Comparison of ENCODE assay signal across 28 cellular contexts in the genomic region with DNA sequence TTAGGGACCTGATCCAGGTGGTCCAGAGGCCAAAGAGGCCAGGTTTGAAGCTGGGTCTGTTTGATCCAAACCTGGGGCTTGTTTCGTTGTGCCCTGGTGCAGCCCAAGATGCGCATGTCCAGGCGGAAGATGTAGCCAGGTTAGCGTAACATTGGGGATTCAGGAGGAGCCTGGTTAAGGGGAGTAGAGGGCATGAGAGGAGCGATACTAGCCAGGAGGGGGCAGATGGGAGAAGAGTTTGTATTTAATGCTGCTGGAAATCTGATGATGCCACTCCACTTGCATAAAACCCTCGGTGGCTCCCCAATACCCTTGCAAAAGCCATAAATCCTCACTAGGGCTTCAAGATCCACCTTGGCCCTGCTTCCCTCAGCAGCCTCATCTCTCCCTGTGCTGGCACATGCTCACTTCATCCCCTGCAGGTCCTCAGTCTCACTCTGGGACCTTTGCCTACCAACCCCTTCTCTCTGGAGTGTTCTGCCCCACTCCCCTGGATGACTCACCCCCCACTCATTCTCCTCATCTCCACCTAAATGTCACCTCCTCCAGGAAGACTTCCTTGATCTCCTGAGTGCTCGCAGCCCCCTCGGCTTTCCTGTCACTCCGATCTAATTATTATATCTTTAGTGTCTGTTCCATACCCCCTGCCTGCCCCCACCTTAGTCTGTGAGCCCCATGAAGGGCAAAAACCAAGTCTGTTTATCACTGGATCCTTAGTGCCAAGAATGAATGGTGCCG.
A peak's percentile ranks its signal among the peaks of the same experiment; 100 is the strongest.
DNase-seq lines count a peak whose midpoint lies in the region; ATAC-seq, FAIRE-seq and TF ChIP-seq lines count a peak whose summit lies in the region.
"Had no signal": no experiment of that assay in that cellular context is flagged by ENCODE, and none has a peak within 500 bp of the region (broad histone marks: within the 10 kb centered on the region; RNA-seq: fewer than 3 reads in every experiment).

No MANE protein-coding gene starts in this region.

- no peak overlapping the region for H3K18ac ChIP-seq in H9 (ENCODE audit: insufficient read length, low read depth, low read length)

- 0 out of 2 replicates have a peak, but pooled peaks have one; percentile 7 for TF ChIP-seq CTCF in AG04450 (IDR thresholded peaks at IDR 0.05; ENCODE audit: low read depth, low read length)
- TF ChIP-seq CTCF in H9 (conservative IDR thresholded peaks at IDR 0.05) = peak; percentile 54
- TF ChIP-seq CTCF in K562 (IDR thresholded peaks at IDR 0.05 in 2 of 3, conservative IDR thresholded peaks at IDR 0.05 in 1 of 3; ENCODE audit: insufficient read depth in 2 of 3, low read depth in 1 of 3, low read length in 3 of 3) = 0 out of 6 replicates have a peak, but pooled peaks of 1 of the 3 experiments have one; percentile 3

- no peak overlapping the region for H3K56ac ChIP-seq in H9 (ENCODE audit: insufficient read length, low read depth, low read length)

- H3K23me2 ChIP-seq in H9 (ENCODE audit: insufficient read length, low read depth, low read length, poor library complexity, severe bottlenecking) = no peaks in the 10 kb centered on the region

- no peak overlapping the region for H2BK5ac ChIP-seq in H9 (ENCODE audit: insufficient read length, low read length)

- H2BK120ac ChIP-seq in H9 (ENCODE audit: low read depth, low read length, poor library complexity, severe bottlenecking) = no peak overlapping the region

- no peak for FAIRE-seq in K562 (lab: Jason Lieb, UNC)
- FAIRE-seq: astrocyte, endometrium had no signal

- no peak overlapping the region for H3K4me3 Mint-ChIP-seq in H9
- H3K4me3 Mint-ChIP-seq: activated CD4-positive, alpha-beta memory T cell treated with anti-CD3 and anti-CD28 coated beads for 36 hours; activated naive CD4-positive, alpha-beta T cell treated with anti-CD3 and anti-CD28 coated beads for 36 hours; natural killer cell; T-helper 1 cell treated with Interleukin-12 subunit alpha and Interleukin-12 subunit beta and Interleukin-4 antibody, amounts not matched to agents 30 μg/mL and 1 μg/mL, for 36 hours had no signal

- H3K9me3 ChIP-seq in AG04450 (ENCODE audit: control insufficient read depth, insufficient read depth, low read length) (peaks cover 14% of the 10 kb centered on the region), H9 (ENCODE audit: control insufficient read depth, low read depth, low read length) (no peaks in the 10 kb centered on the region), K562 (replicated peaks; ENCODE audit: control insufficient read depth, insufficient read depth, low read depth, low read length) (0 out of 2 replicates have a peak, but pooled peaks cover 2% of the 10 kb centered on the region), iPS-20b (ENCODE audit: insufficient read depth, low read depth, low read length) (peaks cover 7% of the 10 kb centered on the region)
- H3K9me3 ChIP-seq: colonic mucosa, prostate gland had no signal

- H3K4me3 ChIP-seq in AG04450 (ENCODE audit: low read depth, low read length) (no peak overlapping the region), K562 (no peak overlapping the region), iPS-20b (ENCODE audit: low read length) (no peak overlapping the region)
- H3K4me3 ChIP-seq: colonic mucosa, prostate gland, smooth muscle cell had no signal

- H3T11ph ChIP-seq in H9 (ENCODE audit: low read length) = no peak overlapping the region

- peak overlapping the region; percentile 76 for H2BK20ac ChIP-seq in H9 (ENCODE audit: low read depth, low read length, poor library complexity, severe bottlenecking)

- H3K23ac ChIP-seq in H9 (ENCODE audit: insufficient read length, low read depth, low read length) = no peak overlapping the region

- no TSS peak for BruUV-seq in K562 (replicated peaks; lab: Mats Ljungman, UMichigan)

- H3K4me2 ChIP-seq in H9 (ENCODE audit: insufficient read depth, insufficient read length, low read length) = no peak overlapping the region
- no peak overlapping the region for H3K4me2 ChIP-seq in K562 (ENCODE audit: insufficient read depth, low read length)
- H3K4me2 ChIP-seq: smooth muscle cell had no signal

- peak overlapping the region in 2 of 3 experiments; percentile 81 to 82; a peak in 5 of 7 replicates for H3K27ac Mint-ChIP-seq in H9
- H3K27ac Mint-ChIP-seq in activated naive CD4-positive, alpha-beta T cell treated with anti-CD3 and anti-CD28 coated beads, Interleukin-2, amount 50 U/mL, for 72 hours = peak overlapping the region in 1 of 2 donors; percentile 12
- H3K27ac Mint-ChIP-seq: activated CD4-positive, alpha-beta memory T cell treated with anti-CD3 and anti-CD28 coated beads for 36 hours; activated naive CD4-positive, alpha-beta T cell treated with anti-CD3 and anti-CD28 coated beads for 36 hours; natural killer cell; T-helper 1 cell treated with Interleukin-12 subunit alpha and Interleukin-12 subunit beta and Interleukin-4 antibody, amounts not matched to agents 30 μg/mL and 1 μg/mL, for 36 hours had no signal

- no CpG with 5 or more reads among the region's 10 CpGs for WGBS in H9 (ENCODE audit: extremely low coverage, insufficient read length, low lambda C conversion rate)
- 18% methylated on average over 9 of the region's 10 CpGs for WGBS in K562 (ENCODE audit: insufficient coverage, low coverage, missing lambda C conversion rate)

- POLR2A ChIA-PET in AG04450 (lab: Yijun Ruan, JAX) (no interaction called here), K562 (lab: Yijun Ruan, JAX) (no interaction called here)

- H4K8ac ChIP-seq in H9 (replicated peaks; ENCODE audit: insufficient read length, low read depth, low read length) = no peak overlapping the region

- TF ChIP-seq RAD21 in K562 (CRISPR knock-in tag; conservative IDR thresholded peaks at IDR 0.05 in 1 of 2, IDR thresholded peaks at IDR 0.05 in 1 of 2) = no peak

- no peak overlapping the region for H3K14ac ChIP-seq in H9 (ENCODE audit: insufficient read depth, low read length)

- no peaks in the 10 kb centered on the region for H3K27me3 ChIP-seq in AG04450 (ENCODE audit: control insufficient read depth, insufficient read depth, low read length)
- no peaks in the 10 kb centered on the region for H3K27me3 ChIP-seq in H9 (ENCODE audit: insufficient read depth, low read length)
- H3K27me3 ChIP-seq in K562 (ENCODE audit: control insufficient read depth in 2 of 2, insufficient read depth in 2 of 2, low read length in 2 of 2) = no peaks in the 10 kb centered on the region
- no peaks in the 10 kb centered on the region for H3K27me3 ChIP-seq in iPS-20b (ENCODE audit: insufficient read depth, low read length)
- H3K27me3 ChIP-seq: colonic mucosa had no signal

- H4K91ac ChIP-seq in H9 (ENCODE audit: insufficient read length, low read depth, low read length) = no peak overlapping the region

- no peak overlapping the region for H3K4ac ChIP-seq in H9 (ENCODE audit: low read depth, low read length)

- H2BK15ac ChIP-seq in H9 (ENCODE audit: low read depth, low read length) = no peak overlapping the region

- H3K79me1 ChIP-seq in H9 (ENCODE audit: insufficient read depth, low read depth, low read length, poor library complexity, severe bottlenecking) = no peaks in the 10 kb centered on the region

- H3K4me1 ChIP-seq in H9 (ENCODE audit: insufficient read depth, low read length) (peaks cover 18% of the 10 kb centered on the region; the same call in 1 of the 2 replicates), K562 (replicated peaks in 1 of 2; ENCODE audit: control insufficient read depth in 2 of 2, insufficient read depth in 2 of 2, low read length in 2 of 2) (peaks cover 0 to 6% of the 10 kb centered on the region in 2 experiments; a peak in 2 of 5 replicates), iPS-20b (ENCODE audit: insufficient read depth, low read length) (peaks cover 28% of the 10 kb centered on the region)
- H3K4me1 ChIP-seq: colonic mucosa, prostate gland had no signal

- ATAC-seq in K562 = no peak
- no peak for ATAC-seq in activated naive CD4-positive, alpha-beta T cell treated with anti-CD3 and anti-CD28 coated beads, Interleukin-2, amount 50 U/mL, for 72 hours
- ATAC-seq: natural killer cell had no signal

- H3K9me3 Mint-ChIP-seq in H9 = peaks cover 8 to 12% of the 10 kb centered on the region in 2 experiments
- H3K9me3 Mint-ChIP-seq in activated naive CD4-positive, alpha-beta T cell treated with anti-CD3 and anti-CD28 coated beads, Interleukin-2, amount 50 U/mL, for 72 hours = no peaks in the 10 kb centered on the region
- H3K9me3 Mint-ChIP-seq: natural killer cell; T-helper 1 cell treated with Interleukin-12 subunit alpha and Interleukin-12 subunit beta and Interleukin-4 antibody, amounts not matched to agents 30 μg/mL and 1 μg/mL, for 36 hours had no signal

- H3K27me3 Mint-ChIP-seq in H9 (ENCODE audit: low read depth) = peaks cover 3% of the 10 kb centered on the region
- H3K27me3 Mint-ChIP-seq: activated CD4-positive, alpha-beta memory T cell treated with anti-CD3 and anti-CD28 coated beads for 36 hours; CD4-positive, CD25-positive, alpha-beta regulatory T cell had no signal

- no peaks in the 10 kb centered on the region for H3K36me3 ChIP-seq in K562 (ENCODE audit: control insufficient read depth, insufficient read depth, low read length)
- H3K36me3 ChIP-seq in iPS-20b (ENCODE audit: insufficient read depth, low read depth, low read length) = no peaks in the 10 kb centered on the region
- H3K36me3 ChIP-seq: colonic mucosa, prostate gland had no signal

- H3K9ac ChIP-seq in H9 (ENCODE audit: extremely low read depth, insufficient read length, low read length) (no peak overlapping the region), K562 (ENCODE audit: insufficient read depth in 1 of 2, low read depth in 2 of 2, low read length in 2 of 2) (no peak overlapping the region), iPS-20b (ENCODE audit: low read depth, low read length) (peak overlapping the region; percentile 20; the same call in 1 of the 2 replicates)

- DNase-seq in AG04450 (ENCODE audit: low read depth, low spot score) (no peak), H9 (peak; percentile 44), K562 (ENCODE audit: extremely low read depth in 1 of 4, low spot score in 3 of 4) (no peak), NOMO-1 treated with DMSO at 0.1 percent for 48 hours (lab: John Stamatoyannopoulos, UW; ENCODE audit: unreplicated experiment) (no peak), anterior cingulate cortex (lab: John Stamatoyannopoulos, UW) (no peak)
- DNase-seq in stimulated activated CD4-positive, alpha-beta T cell treated with anti-CD3 and anti-CD28 coated beads, Interleukin-4, amount 100 ng/mL, for 24 hours = no peak
- no peak for DNase-seq in activated naive CD4-positive, alpha-beta T cell treated with anti-CD3 and anti-CD28 coated beads, Interleukin-2, amount 50 U/mL, for 72 hours (ENCODE audit: low spot score in 2 of 2)
- DNase-seq: ACHN; activated CD4-positive, alpha-beta memory T cell treated with anti-CD3 and anti-CD28 coated beads for 36 hours; activated naive CD4-positive, alpha-beta T cell treated with anti-CD3 and anti-CD28 coated beads for 36 hours; activated T-cell treated with anti-CD3 and anti-CD28 coated beads, Interleukin-2, amount 50 U/mL, for 1 hour; CD4-positive, CD25-positive, alpha-beta regulatory T cell; colonic mucosa; DMS53; foreskin melanocyte; hypothalamus; Karpas-422; natural killer cell; NCI-H1105; OCI-M1; SIG-M5; stimulated activated CD4-positive, alpha-beta T cell treated with anti-CD3 and anti-CD28 coated beads, Interleukin-4, amount 100 ng/mL, for 4 hours had no signal

- CTCF ChIA-PET in AG04450 (lab: Charles Lee) = no interaction called here
- CTCF ChIA-PET in K562 (lab: Yijun Ruan, JAX; ENCODE audit: low intra/inter-chr PET ratio) = no interaction called here

- no peak for TF ChIP-seq EP300 in K562 (IDR thresholded peaks at IDR 0.05; ENCODE audit: low read length)

- intact Hi-C loops in K562 (cut with micrococcal nuclease) = loop anchor here (10.0 kb wide), 1 partner anchor 1052 kb away; a partner anchor contains a TSS

- H3K36me3 Mint-ChIP-seq in H9 (ENCODE audit: insufficient read depth in 1 of 3, low read depth in 3 of 3) = peaks cover 7 to 10% (median 9%) of the 10 kb centered on the region in 3 experiments
- H3K36me3 Mint-ChIP-seq in activated naive CD4-positive, alpha-beta T cell treated with anti-CD3 and anti-CD28 coated beads, Interleukin-2, amount 50 U/mL, for 72 hours = no peaks in the 10 kb centered on the region
- H3K36me3 Mint-ChIP-seq: natural killer cell had no signal

- in situ Hi-C loops in K562 (cut with MboI) = loop anchor here (25.0 kb wide), 2 partner anchors 1059 to 1259 kb away; a partner anchor contains a TSS

- H4K20me1 ChIP-seq in H9 (ENCODE audit: control insufficient read depth, insufficient read depth, insufficient read length) (no peaks in the 10 kb centered on the region), K562 (replicated peaks; ENCODE audit: control insufficient read depth, insufficient read depth, low read length) (no peaks in the 10 kb centered on the region)

- H2AFZ ChIP-seq in H9 (ENCODE audit: low read length) (no peak overlapping the region), K562 (ENCODE audit: low read depth, low read length) (no peak overlapping the region)

- H4K5ac ChIP-seq in H9 (ENCODE audit: insufficient read length, low read depth, low read length) = no peak overlapping the region

- H3K79me2 ChIP-seq in H9 (ENCODE audit: insufficient read depth, low read length) = no peaks in the 10 kb centered on the region
- no peaks in the 10 kb centered on the region for H3K79me2 ChIP-seq in K562 (ENCODE audit: control insufficient read depth, insufficient read depth, low read length)

- H3K4me1 Mint-ChIP-seq in H9 = peaks cover 51 to 54% of the 10 kb centered on the region in 2 experiments

- TF ChIP-seq POLR2A in K562 (conservative IDR thresholded peaks at IDR 0.05) = no peak

- H3K9me1 ChIP-seq in K562 (ENCODE audit: control insufficient read depth, insufficient read depth, low read length) = no peaks in the 10 kb centered on the region

- H2AK5ac ChIP-seq in H9 (ENCODE audit: insufficient read length, low read length) = no peak overlapping the region

- no peak overlapping the region for H2BK12ac ChIP-seq in H9 (ENCODE audit: insufficient read length, low read depth, low read length)

- H3K27ac ChIP-seq in AG04450 (ENCODE audit: low read depth, low read length) (no peak overlapping the region), H9 (ENCODE audit: insufficient read length, low read depth, low read length) (no peak overlapping the region), K562 (ENCODE audit: extremely low read depth, low read depth, low read length) (no peak overlapping the region), iPS-20b (ENCODE audit: low read length) (peak overlapping the region; percentile 4)
- H3K27ac ChIP-seq: colonic mucosa, prostate gland had no signal
